1 cellular context compared by ENCODE assay signal in the genomic region with DNA sequence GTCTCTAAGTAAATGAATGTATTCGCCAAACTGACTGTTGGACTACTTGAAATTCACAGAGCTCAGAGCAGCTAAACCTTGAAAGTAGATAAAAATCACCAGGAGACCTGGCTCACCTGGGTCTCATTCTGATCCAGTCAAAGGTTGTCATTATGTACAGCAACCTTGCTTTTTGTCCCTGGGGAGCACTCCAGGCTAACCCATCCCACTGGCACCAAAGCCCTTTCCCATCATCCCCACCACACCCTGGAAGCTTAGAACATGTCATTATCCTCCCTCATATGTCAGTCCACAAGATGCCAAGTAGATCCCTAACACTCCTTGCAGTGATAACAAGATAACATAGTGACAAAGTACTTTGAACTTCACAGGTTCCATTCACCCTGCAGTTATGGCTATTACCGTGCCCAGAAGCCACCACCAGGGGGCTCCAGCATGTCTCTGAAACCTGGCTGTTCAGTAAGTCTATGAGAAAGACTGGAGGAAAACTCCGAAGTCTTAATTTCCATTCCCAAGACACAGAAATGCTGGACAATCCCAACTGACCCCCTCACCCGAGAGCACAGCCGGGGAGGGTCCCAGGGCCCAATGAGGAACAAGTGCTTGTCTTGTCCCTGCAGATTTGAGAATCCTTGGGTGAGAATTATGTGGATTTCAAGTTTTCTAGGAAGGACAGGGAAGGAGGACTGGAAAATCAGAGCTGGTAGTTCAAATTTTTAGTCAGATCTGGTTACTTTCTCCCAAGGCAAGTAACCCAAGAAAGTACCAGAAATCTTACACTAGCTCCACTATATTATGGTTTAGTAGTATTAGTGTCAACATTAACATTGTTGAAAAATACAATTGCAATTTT.
TF ChIP-seq lines count a peak whose summit lies in the region.

No MANE protein-coding gene starts in this region.

TF ChIP-seq in WTC11, 78 proteins besides CTCF, POLR2A, EP300 and RAD21 (continued from another document):
- TF ChIP-seq ZNF532 (CRISPR knock-in tag; IDR thresholded peaks at IDR 0.05; ENCODE audit: borderline replicate concordance) (no peak), JAZF1 (CRISPR knock-in tag; IDR thresholded peaks at IDR 0.05) (no peak), ZNF121 (CRISPR knock-in tag; IDR thresholded peaks at IDR 0.05) (no peak), ZMAT4 (CRISPR knock-in tag; IDR thresholded peaks at IDR 0.05) (no peak), USF2 (CRISPR knock-in tag; IDR thresholded peaks at IDR 0.05) (no peak), ESRRA (CRISPR knock-in tag; IDR thresholded peaks at IDR 0.05; ENCODE audit: borderline replicate concordance) (no peak)
TF ChIP-seq in WTC11: peak in this region for 0.
